In genomic region chr2:11422901-11423435, GRCh38 we compare ENCODE assay signal across 1 cellular context.
TF ChIP-seq lines count a peak whose summit lies in the region.

No MANE protein-coding gene starts in this region.

TF ChIP-seq in HepG2, 621 proteins besides CTCF, POLR2A, EP300 and RAD21 (continued from another document and continues in another):
- TF ChIP-seq SNAPC4 (CRISPR knock-in tag; IDR thresholded peaks at IDR 0.05) (no peak), ZNF142 (CRISPR knock-in tag; IDR thresholded peaks at IDR 0.05) (no peak), HOXA5 (CRISPR knock-in tag; IDR thresholded peaks at IDR 0.05) (no peak), SAFB2 (CRISPR knock-in tag; IDR thresholded peaks at IDR 0.05; ENCODE audit: borderline replicate concordance, low read depth) (no peak), GFI1 (CRISPR knock-in tag; IDR thresholded peaks at IDR 0.05; ENCODE audit: borderline replicate concordance) (peak; percentile 66; the same call in 1 of the 2 replicates), ZFYVE20 (CRISPR knock-in tag; IDR thresholded peaks at IDR 0.05; ENCODE audit: borderline replicate concordance, low read depth) (no peak), ZNF724P (CRISPR knock-in tag; IDR thresholded peaks at IDR 0.05; ENCODE audit: borderline replicate concordance) (no peak), ZHX1 (CRISPR knock-in tag; IDR thresholded peaks at IDR 0.05; ENCODE audit: low read depth) (no peak), ZNF589 (CRISPR knock-in tag; conservative IDR thresholded peaks at IDR 0.05) (no peak), ZNF207 (IDR thresholded peaks at IDR 0.05; ENCODE audit: borderline replicate concordance) (no peak), SIX1 (CRISPR knock-in tag; IDR thresholded peaks at IDR 0.05; ENCODE audit: borderline replicate concordance) (no peak; the same call in 1 of the 2 replicates)
- TF ChIP-seq, protein P1, sequence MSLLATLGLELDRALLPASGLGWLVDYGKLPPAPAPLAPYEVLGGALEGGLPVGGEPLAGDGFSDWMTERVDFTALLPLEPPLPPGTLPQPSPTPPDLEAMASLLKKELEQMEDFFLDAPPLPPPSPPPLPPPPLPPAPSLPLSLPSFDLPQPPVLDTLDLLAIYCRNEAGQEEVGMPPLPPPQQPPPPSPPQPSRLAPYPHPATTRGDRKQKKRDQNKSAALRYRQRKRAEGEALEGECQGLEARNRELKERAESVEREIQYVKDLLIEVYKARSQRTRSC (CRISPR knock-in tag; IDR thresholded peaks at IDR 0.05; ENCODE audit: low read depth), result no peak
- TF ChIP-seq, protein P2, sequence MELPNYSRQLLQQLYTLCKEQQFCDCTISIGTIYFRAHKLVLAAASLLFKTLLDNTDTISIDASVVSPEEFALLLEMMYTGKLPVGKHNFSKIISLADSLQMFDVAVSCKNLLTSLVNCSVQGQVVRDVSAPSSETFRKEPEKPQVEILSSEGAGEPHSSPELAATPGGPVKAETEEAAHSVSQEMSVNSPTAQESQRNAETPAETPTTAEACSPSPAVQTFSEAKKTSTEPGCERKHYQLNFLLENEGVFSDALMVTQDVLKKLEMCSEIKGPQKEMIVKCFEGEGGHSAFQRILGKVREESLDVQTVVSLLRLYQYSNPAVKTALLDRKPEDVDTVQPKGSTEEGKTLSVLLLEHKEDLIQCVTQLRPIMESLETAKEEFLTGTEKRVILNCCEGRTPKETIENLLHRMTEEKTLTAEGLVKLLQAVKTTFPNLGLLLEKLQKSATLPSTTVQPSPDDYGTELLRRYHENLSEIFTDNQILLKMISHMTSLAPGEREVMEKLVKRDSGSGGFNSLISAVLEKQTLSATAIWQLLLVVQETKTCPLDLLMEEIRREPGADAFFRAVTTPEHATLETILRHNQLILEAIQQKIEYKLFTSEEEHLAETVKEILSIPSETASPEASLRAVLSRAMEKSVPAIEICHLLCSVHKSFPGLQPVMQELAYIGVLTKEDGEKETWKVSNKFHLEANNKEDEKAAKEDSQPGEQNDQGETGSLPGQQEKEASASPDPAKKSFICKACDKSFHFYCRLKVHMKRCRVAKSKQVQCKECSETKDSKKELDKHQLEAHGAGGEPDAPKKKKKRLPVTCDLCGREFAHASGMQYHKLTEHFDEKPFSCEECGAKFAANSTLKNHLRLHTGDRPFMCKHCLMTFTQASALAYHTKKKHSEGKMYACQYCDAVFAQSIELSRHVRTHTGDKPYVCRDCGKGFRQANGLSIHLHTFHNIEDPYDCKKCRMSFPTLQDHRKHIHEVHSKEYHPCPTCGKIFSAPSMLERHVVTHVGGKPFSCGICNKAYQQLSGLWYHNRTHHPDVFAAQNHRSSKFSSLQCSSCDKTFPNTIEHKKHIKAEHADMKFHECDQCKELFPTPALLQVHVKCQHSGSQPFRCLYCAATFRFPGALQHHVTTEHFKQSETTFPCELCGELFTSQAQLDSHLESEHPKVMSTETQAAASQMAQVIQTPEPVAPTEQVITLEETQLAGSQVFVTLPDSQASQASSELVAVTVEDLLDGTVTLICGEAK (IDR thresholded peaks at IDR 0.05), result no peak
- TF ChIP-seq, protein P2 (CRISPR knock-in tag; IDR thresholded peaks at IDR 0.05), result no peak
